ENCODE assay signal across 8 cellular contexts in genomic region chr3:48151058-48151806, GRCh38. TPM values are rescaled to one million over a fixed set of nuclear protein-coding genes. Genes with fewer than 3 reads are reported as not detected.
DNase-seq lines count a peak whose midpoint lies in the region; ATAC-seq and TF ChIP-seq lines count a peak whose summit lies in the region.

No MANE protein-coding gene starts in this region.

- POLR2A ChIA-PET in AG04449 (lab: Yijun Ruan, JAX): interaction anchor here (1.0 kb wide), 1 partner anchor 313 kb away, joined by 3 read pairs; no protein-coding TSS in a partner anchor

- ATAC-seq in GM18868 (IDR thresholded peaks at IDR 0.05; ENCODE audit: unreplicated experiment) (peak; percentile 56), sciatic nerve (peak; percentile 96), GM21825 (IDR thresholded peaks at IDR 0.05; ENCODE audit: unreplicated experiment) (no peak)

- WGBS in hepatocyte (ENCODE audit: low lambda C conversion rate, missing lambda C conversion rate): 44% methylated on average over 8 of the region's 8 CpGs

- no peaks in the 10 kb centered on the region for H3K79me2 ChIP-seq in hepatocyte

- no peaks in the 10 kb centered on the region for H3K36me3 ChIP-seq in hepatocyte (replicated peaks; ENCODE audit: insufficient read depth, low read depth)

- in situ Hi-C loops in astrocyte of the cerebellum (cut with HindIII; ENCODE audit: low sequenced_read_pairs): no loop called here

- no peak overlapping the region for H3K4me3 ChIP-seq in AG04449 (ENCODE audit: low read depth, low read length)
- H3K4me3 ChIP-seq in astrocyte of the cerebellum (ENCODE audit: low read depth, low read length): no peak overlapping the region
- no peak overlapping the region for H3K4me3 ChIP-seq in hepatocyte

- intact Hi-C loops in sciatic nerve (cut with DNase I): loop anchor here (10.0 kb wide), 1 partner anchor 166 kb away; no protein-coding TSS in a partner anchor

- CTCF ChIA-PET in AG04449 (lab: Yijun Ruan, JAX): interaction anchor here (0.6 to 5.2 kb wide), 49 partner anchors 8 to 630 kb away, joined by 3 to 72 read pairs (median 4); no protein-coding TSS in a partner anchor

- TF ChIP-seq CTCF in AG04449 (IDR thresholded peaks at IDR 0.05; ENCODE audit: insufficient read depth, low read length, missing control alignments) (peak; percentile 90), astrocyte of the cerebellum (IDR thresholded peaks at IDR 0.05; ENCODE audit: low read depth, low read length, missing control alignments) (peak; percentile 87), hepatocyte (IDR thresholded peaks at IDR 0.05; ENCODE audit: poor library complexity) (peak; percentile 86)

- no peak overlapping the region for H2AFZ ChIP-seq in hepatocyte

- no peak for DNase-seq in AG04449 (ENCODE audit: low read depth, low spot score)
- peak; percentile 61 for DNase-seq in NCI-H128 (lab: John Stamatoyannopoulos, UW; ENCODE audit: unreplicated experiment)
- DNase-seq in T-helper 2 cell: peak in 4 of 5 experiments; percentile 15 to 70 (median 32)
- DNase-seq in astrocyte of the cerebellum (ENCODE audit: low read depth): peak; percentile 82
- peak; percentile 87 for DNase-seq in hepatocyte (ENCODE audit: low spot score)
- DNase-seq in sciatic nerve (ENCODE audit: low spot score): peak; percentile 80

- H3K4me1 ChIP-seq in hepatocyte (ENCODE audit: insufficient read depth): no peaks in the 10 kb centered on the region

- H3K9me3 ChIP-seq in hepatocyte (ENCODE audit: low read depth): no peaks in the 10 kb centered on the region

- H3K4me2 ChIP-seq in hepatocyte: no peak overlapping the region

- no peaks in the 10 kb centered on the region for H3K27me3 ChIP-seq in hepatocyte

- no peak overlapping the region for H3K27ac ChIP-seq in hepatocyte

- no peaks in the 10 kb centered on the region for H4K20me1 ChIP-seq in hepatocyte (ENCODE audit: insufficient read depth, poor library complexity, severe bottlenecking)

- no peaks in the 10 kb centered on the region for H3K9me2 ChIP-seq in hepatocyte (replicated peaks; ENCODE audit: insufficient read depth)

RNA-seq across cellular contexts. Expression of gene CDC25A, which starts 37.0 kb away (rescaled TPM):
- total RNA-seq in hepatocyte: 5.3 and 7.9 TPM in 2 replicates
- 3.7 and 5.5 TPM in 2 replicates for polyA plus RNA-seq in hepatocyte
- 0.58 TPM for total RNA-seq in sciatic nerve
